Comparison of ENCODE assay signal across 23 cellular contexts in the genomic region with DNA sequence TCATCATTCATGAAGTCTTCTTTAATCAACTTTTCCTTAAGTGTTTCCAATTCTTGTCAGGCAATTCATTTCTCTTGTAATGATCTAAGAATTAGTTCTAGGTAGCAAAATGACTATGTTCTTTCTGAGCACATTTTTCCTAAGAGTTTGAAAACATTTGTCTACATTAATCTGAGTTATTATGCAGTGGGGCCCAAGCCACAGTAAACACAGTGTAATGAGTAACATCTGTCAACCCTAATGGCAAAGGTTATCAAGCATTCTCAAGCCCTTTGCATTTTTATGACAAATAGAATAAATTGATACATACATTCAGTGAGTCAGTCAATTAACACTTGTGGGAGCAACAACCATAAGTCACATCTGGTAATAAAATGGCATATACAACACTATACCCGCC.
DNase-seq lines count a peak whose midpoint lies in the region; ATAC-seq, FAIRE-seq and TF ChIP-seq lines count a peak whose summit lies in the region.
"Had no signal": no experiment of that assay in that cellular context is flagged by ENCODE, and none has a peak within 500 bp of the region (broad histone marks: within the 10 kb centered on the region; RNA-seq: fewer than 3 reads in every experiment).

No MANE protein-coding gene starts in this region.

- H3K27ac Mint-ChIP-seq in memory B cell, result peak overlapping the region; percentile 45
- H3K27ac Mint-ChIP-seq: CD4-positive, alpha-beta T cell; IgD-negative memory B cell had no signal

- ATAC-seq in activated CD4-positive, CD25-positive, alpha-beta regulatory T cell treated with anti-CD3 and anti-CD28 coated beads, Interleukin-2, amount 50 U/mL, for 24 hours, result peak; percentile 52 to 79
- no peak for ATAC-seq in memory B cell (ENCODE audit: low read depth)
- ATAC-seq in GM21717 (IDR thresholded peaks at IDR 0.05; ENCODE audit: unreplicated experiment), result no peak
- ATAC-seq: PC-3, Right ventricle myocardium inferior had no signal

- H3K4me3 Mint-ChIP-seq in memory B cell, result no peak overlapping the region
- H3K4me3 Mint-ChIP-seq: CD4-positive, alpha-beta T cell; IgD-negative memory B cell had no signal

- H3K9me3 Mint-ChIP-seq in memory B cell, result no peaks in the 10 kb centered on the region
- H3K9me3 Mint-ChIP-seq: CD4-positive, alpha-beta T cell; IgD-negative memory B cell had no signal

- H3K36me3 Mint-ChIP-seq in memory B cell, result no peaks in the 10 kb centered on the region

- peak; percentile 57 for FAIRE-seq in GM12891 (lab: Jason Lieb, UNC)
- FAIRE-seq: D721Med, G401.6, H54 had no signal

- H3K4me1 Mint-ChIP-seq in memory B cell, result peaks cover 9% of the 10 kb centered on the region

- TF ChIP-seq POLR2A in GM12891 (IDR thresholded peaks at IDR 0.05; ENCODE audit: low read depth, low read length), result no peak

- H3K27me3 Mint-ChIP-seq in memory B cell, result peaks cover 7% of the 10 kb centered on the region
- H3K27me3 Mint-ChIP-seq: CD4-positive, alpha-beta T cell; IgD-negative memory B cell had no signal

- no peaks in the 10 kb centered on the region for H3K36me3 ChIP-seq in MG63
- H3K36me3 ChIP-seq: BLaER1 treated with 17β-estradiol and CSF1 and Interleukin-3, amounts not matched to agents 10 nM and 100 nM; SJSA1 had no signal

- no peaks in the 10 kb centered on the region for H3K27me3 ChIP-seq in MG63
- H3K27me3 ChIP-seq: BLaER1 treated with 17β-estradiol and CSF1 and Interleukin-3, amounts not matched to agents 10 nM and 100 nM; SJSA1 had no signal

- no peak overlapping the region for H3K4me3 ChIP-seq in MG63
- H3K4me3 ChIP-seq: BLaER1 treated with 17β-estradiol and CSF1 and Interleukin-3, amounts not matched to agents 10 nM and 100 nM; SJSA1 had no signal

- no peaks in the 10 kb centered on the region for H3K9me3 ChIP-seq in MG63
- H3K9me3 ChIP-seq: SJSA1 had no signal

- DNase-seq in activated CD4-positive, CD25-positive, alpha-beta regulatory T cell treated with anti-CD3 and anti-CD28 coated beads, Interleukin-2, amount 50 U/mL, for 72 hours, result no peak
- DNase-seq in GM12891 (ENCODE audit: insufficient read length, low spot score), result no peak
- peak; percentile 40 for DNase-seq in NCI-H69 (lab: John Stamatoyannopoulos, UW)
- no peak for DNase-seq in memory B cell (ENCODE audit: low spot score in 2 of 2)
- DNase-seq in MG63, result no peak
- DNase-seq: CD4-positive, alpha-beta T cell; NCI-H1048; NCI-H187; NCI-H2081 treated with DMSO at 0.1 percent for 48 hours; NCI-H2171; NCI-H345; NCI-H510A treated with DMSO at 0.1 percent for 48 hours; NCI-H774; PC-3 had no signal

TF ChIP-seq in GM12891, 5 proteins besides CTCF, POLR2A, EP300 and RAD21:
- TF ChIP-seq POLR2AphosphoS5 (IDR thresholded peaks at IDR 0.05; ENCODE audit: low read depth, low read length) (no peak), POU2F2 (IDR thresholded peaks at IDR 0.05; ENCODE audit: low read depth, low read length) (no peak), PAX5 (IDR thresholded peaks at IDR 0.05; ENCODE audit: insufficient read depth, low read length, severe bottlenecking) (no peak), TAF1 (IDR thresholded peaks at IDR 0.05; ENCODE audit: low read depth, low read length) (no peak), SPI1 (IDR thresholded peaks at IDR 0.05; ENCODE audit: low read depth, low read length) (no peak)

Comparison
In these comparisons a context has a peak if more than half of its experiments do, and no peak if none do; other contexts are left out.
1. ATAC-seq: peak in activated CD4-positive, CD25-positive, alpha-beta regulatory T cell treated with anti-CD3 and anti-CD28 coated beads, Interleukin-2, amount 50 U/mL, for 24 hours (2 of 2); none in memory B cell (single experiment) and GM21717 (single experiment).